ENCODE assay signal across 10 cellular contexts in genomic region chr3:164818318-164818717, GRCh38.
"Had no signal": no experiment of that assay in that cellular context is flagged by ENCODE, and none has a peak within 500 bp of the region (broad histone marks: within the 10 kb centered on the region; RNA-seq: fewer than 3 reads in every experiment).

No MANE protein-coding gene starts in this region.

- FAIRE-seq: HepG2 had no signal

- ATAC-seq: HCT116, HepG2 had no signal

- H3K27ac Mint-ChIP-seq: HFFc6, IgD-negative memory B cell had no signal

- H3K27ac ChIP-seq: GM23248, HL-60 had no signal

- H3K9me3 ChIP-seq: HAP-1 had no signal

- H3K4me1 ChIP-seq: HAP-1 had no signal

- H3K27me3 Mint-ChIP-seq: IgD-negative memory B cell had no signal

- H3K4me3 Mint-ChIP-seq: HFFc6, IgD-negative memory B cell had no signal

- H3K4me1 Mint-ChIP-seq: IgD-negative memory B cell had no signal

- H3K36me3 Mint-ChIP-seq: IgD-negative memory B cell had no signal

- DNase-seq: GM23248, GOT3, H7, HFFc6, KBM-7 had no signal

- H3K4me3 ChIP-seq: GM23248, HAP-1 had no signal

- H2AFZ ChIP-seq: GM23248 had no signal

- H3K36me3 ChIP-seq: HAP-1 had no signal

- H3K9ac ChIP-seq: GM23248 had no signal
